Comparison of ENCODE assay signal across 18 cellular contexts in the genomic region with DNA sequence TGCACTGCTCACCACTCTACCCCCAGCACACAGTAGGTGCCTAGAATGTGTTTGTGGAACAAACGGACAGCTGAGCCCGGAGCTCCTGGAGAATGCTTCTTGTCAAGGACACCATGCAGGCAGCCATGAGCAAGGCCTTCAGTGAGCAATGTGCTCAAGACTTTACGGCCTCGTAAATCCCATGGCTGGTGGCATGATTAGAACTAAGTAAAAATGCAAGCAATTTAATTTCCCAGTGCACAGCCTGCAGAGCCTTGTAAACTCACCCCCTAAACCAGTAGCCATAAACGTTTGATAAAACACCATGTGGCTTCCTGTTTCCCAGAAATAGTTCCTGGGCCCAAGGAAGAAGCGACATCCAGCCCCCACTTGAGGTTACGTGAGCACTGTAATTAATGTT. TPM values are rescaled to one million over a fixed set of nuclear protein-coding genes. Genes with fewer than 3 reads are reported as not detected.
A peak's percentile ranks its signal among the peaks of the same experiment; 100 is the strongest.
DNase-seq lines count a peak whose midpoint lies in the region; ATAC-seq and TF ChIP-seq lines count a peak whose summit lies in the region.
"Had no signal": no experiment of that assay in that cellular context is flagged by ENCODE, and none has a peak within 500 bp of the region (broad histone marks: within the 10 kb centered on the region; RNA-seq: fewer than 3 reads in every experiment).

No MANE protein-coding gene starts in this region.

- H3K9ac ChIP-seq in PC-3 (ENCODE audit: low read length), result peak overlapping the region; percentile 1; the same call in 1 of the 2 replicates
- H3K9ac ChIP-seq: BLaER1 treated with 17β-estradiol and CSF1 and Interleukin-3, amounts not matched to agents 10 nM and 100 nM; KMS-11 had no signal

- POLR2A ChIA-PET in BJ (lab: Charles Lee), result no interaction called here
- POLR2A ChIA-PET in HEK293 (lab: Yijun Ruan, JAX), result no interaction called here
- POLR2A ChIA-PET in PC-3 (lab: Charles Lee; ENCODE audit: unreplicated experiment), result no interaction called here

- H3K27me3 ChIP-seq in BJ (ENCODE audit: control insufficient read depth, insufficient read depth, low read length), result no peaks in the 10 kb centered on the region; the same call in 1 of the 2 replicates
- peaks cover 4% of the 10 kb centered on the region; the same call in 1 of the 2 replicates for H3K27me3 ChIP-seq in PC-3 (ENCODE audit: low read length)
- H3K27me3 ChIP-seq: BLaER1 treated with 17β-estradiol and CSF1 and Interleukin-3, amounts not matched to agents 10 nM and 100 nM had no signal

- no peak overlapping the region for H3K4me2 ChIP-seq in PC-3 (ENCODE audit: low read length)
- H3K4me2 ChIP-seq: KMS-11, PC-9 had no signal

- no peaks in the 10 kb centered on the region for H4K20me1 ChIP-seq in PC-3 (ENCODE audit: low read length)
- H4K20me1 ChIP-seq: BLaER1 treated with 17β-estradiol and CSF1 and Interleukin-3, amounts not matched to agents 10 nM and 100 nM had no signal

- H3K27ac ChIP-seq in HEK293 (ENCODE audit: extremely low read depth, low read depth, low read length) (no peak overlapping the region), PC-3 (ENCODE audit: low read length) (peak overlapping the region; percentile 53)
- H3K27ac ChIP-seq: BLaER1 treated with 17β-estradiol and CSF1 and Interleukin-3, amounts not matched to agents 10 nM and 100 nM; KMS-11; PC-9 had no signal

- H3K4me1 ChIP-seq in HEK293 (ENCODE audit: control insufficient read depth, insufficient read depth, low read length) (no peaks in the 10 kb centered on the region), PC-3 (ENCODE audit: insufficient read depth, low read length) (peaks cover 50% of the 10 kb centered on the region), mucosa of descending colon (ENCODE audit: low read depth) (no peaks in the 10 kb centered on the region)

- no peak overlapping the region for H2AFZ ChIP-seq in PC-3 (ENCODE audit: low read length)
- H2AFZ ChIP-seq: PC-9 had no signal

- H3K79me2 ChIP-seq in PC-3 (ENCODE audit: low read length), result no peaks in the 10 kb centered on the region

- no peaks in the 10 kb centered on the region for H3K9me2 ChIP-seq in PC-3 (replicated peaks; ENCODE audit: low read length)

- H3K4me3 ChIP-seq in BJ (ENCODE audit: low read depth, low read length) (no peak overlapping the region), HEK293 (ENCODE audit: low read depth, low read length) (no peak overlapping the region), PC-3 (ENCODE audit: low read length) (no peak overlapping the region), mucosa of descending colon (no peak overlapping the region)
- H3K4me3 ChIP-seq: BLaER1 treated with 17β-estradiol and CSF1 and Interleukin-3, amounts not matched to agents 10 nM and 100 nM; PC-9 had no signal

- ATAC-seq in PC-3 (peak; percentile 45), mucosa of descending colon (peak; percentile 21), GM21390 (IDR thresholded peaks at IDR 0.05; ENCODE audit: unreplicated experiment) (no peak), HG03097 (IDR thresholded peaks at IDR 0.05; ENCODE audit: low FRiP score, unreplicated experiment) (no peak)
- ATAC-seq: CD8-positive, alpha-beta T cell had no signal

- H3K36me3 ChIP-seq in BJ (ENCODE audit: control insufficient read depth, insufficient read depth, low read length), result no peaks in the 10 kb centered on the region
- no peaks in the 10 kb centered on the region for H3K36me3 ChIP-seq in HEK293 (ENCODE audit: control insufficient read depth in 2 of 2, insufficient read depth in 1 of 2, low read length in 2 of 2)
- H3K36me3 ChIP-seq in PC-3 (ENCODE audit: low read depth, low read length), result no peaks in the 10 kb centered on the region
- H3K36me3 ChIP-seq in mucosa of descending colon (ENCODE audit: low read depth), result no peaks in the 10 kb centered on the region
- H3K36me3 ChIP-seq: BLaER1 treated with 17β-estradiol and CSF1 and Interleukin-3, amounts not matched to agents 10 nM and 100 nM had no signal

- H3K9me3 ChIP-seq in HEK293 (ENCODE audit: control insufficient read depth, insufficient read depth, low read depth, low read length) (no peaks in the 10 kb centered on the region), PC-3 (ENCODE audit: low read length) (no peaks in the 10 kb centered on the region), mucosa of descending colon (no peaks in the 10 kb centered on the region)
- H3K9me3 ChIP-seq: BLaER1 treated with 17β-estradiol and CSF1 and Interleukin-3, amounts not matched to agents 10 nM and 100 nM had no signal

- CTCF ChIA-PET in BJ (lab: Yijun Ruan, JAX) (interaction anchor here (1.2 to 1.6 kb wide), 2 partner anchors 14 to 21 kb away, joined by 4 to 6 read pairs; no protein-coding TSS in a partner anchor), HEK293 (lab: Yijun Ruan, JAX) (interaction anchor here (0.6 to 1.1 kb wide), 3 partner anchors 11 to 162 kb away, joined by 3 to 4 read pairs (median 3); no protein-coding TSS in a partner anchor), PC-3 (lab: Charles Lee) (no interaction called here)

- intact Hi-C loops in PC-3 (cut with micrococcal nuclease), result loop anchor here (5.0 kb wide), 1 partner anchor 84 kb away; the partner anchor contains the start of genes ISCU and SART3
- intact Hi-C loops in mucosa of descending colon (cut with DNase I, micrococcal nuclease), result no loop called here

- peaks cover 4% of the 10 kb centered on the region for H3F3A ChIP-seq in PC-3 (ENCODE audit: low read length, unreplicated experiment)

- TF ChIP-seq CTCF in BJ (IDR thresholded peaks at IDR 0.05; ENCODE audit: insufficient read depth, low read depth, low read length), result no peak
- TF ChIP-seq CTCF in HEK293 (tag by site-specific recombination; IDR thresholded peaks at IDR 0.05), result no peak
- no peak for TF ChIP-seq CTCF in PC-3 (conservative IDR thresholded peaks at IDR 0.05; ENCODE audit: low read depth, low read length)
- no peak for TF ChIP-seq CTCF in mucosa of descending colon (IDR thresholded peaks at IDR 0.05)

- no TSS peak for BruUV-seq in PC-3 (replicated peaks; lab: Mats Ljungman, UMichigan)

- peak; percentile 4 for DNase-seq in BJ (ENCODE audit: low read depth)
- DNase-seq in PC-3, result peak; percentile 65
- DNase-seq in mucosa of descending colon, result no peak
- DNase-seq in DMS79 (lab: John Stamatoyannopoulos, UW), result no peak
- DNase-seq: Calu3; CD8-positive, alpha-beta T cell; HFFc6; NCI-H1105; NCI-H1694; NCI-H2081 treated with DMSO at 0.1 percent for 48 hours; NCI-H510A; NCI-H774; PC-9 had no signal

TF ChIP-seq in HEK293, 187 proteins besides CTCF, POLR2A, EP300 and RAD21 (continues in another document):
- TF ChIP-seq ZNF510 (tag by site-specific recombination; IDR thresholded peaks at IDR 0.05; ENCODE audit: insufficient replicate concordance) (no peak), PRDM6 (tag by site-specific recombination; IDR thresholded peaks at IDR 0.05) (peak; percentile 77), ZFP3 (tag by site-specific recombination; IDR thresholded peaks at IDR 0.05; ENCODE audit: low read depth) (no peak), ZIC2 (tag by site-specific recombination; IDR thresholded peaks at IDR 0.05) (peak; percentile 69), ZEB2 (tag by site-specific recombination; IDR thresholded peaks at IDR 0.05) (no peak), ZNF341 (tag by site-specific recombination; IDR thresholded peaks at IDR 0.05; ENCODE audit: low read depth) (no peak), ZNF423 (tag by site-specific recombination; IDR thresholded peaks at IDR 0.05) (0 out of 2 replicates have a peak, but pooled peaks have one; percentile 29), OSR2 (tag by site-specific recombination; IDR thresholded peaks at IDR 0.05) (peak; percentile 77; the same call in 1 of the 2 replicates), YY2 (tag by site-specific recombination; IDR thresholded peaks at IDR 0.05) (no peak)
- TF ChIP-seq, protein P1, sequence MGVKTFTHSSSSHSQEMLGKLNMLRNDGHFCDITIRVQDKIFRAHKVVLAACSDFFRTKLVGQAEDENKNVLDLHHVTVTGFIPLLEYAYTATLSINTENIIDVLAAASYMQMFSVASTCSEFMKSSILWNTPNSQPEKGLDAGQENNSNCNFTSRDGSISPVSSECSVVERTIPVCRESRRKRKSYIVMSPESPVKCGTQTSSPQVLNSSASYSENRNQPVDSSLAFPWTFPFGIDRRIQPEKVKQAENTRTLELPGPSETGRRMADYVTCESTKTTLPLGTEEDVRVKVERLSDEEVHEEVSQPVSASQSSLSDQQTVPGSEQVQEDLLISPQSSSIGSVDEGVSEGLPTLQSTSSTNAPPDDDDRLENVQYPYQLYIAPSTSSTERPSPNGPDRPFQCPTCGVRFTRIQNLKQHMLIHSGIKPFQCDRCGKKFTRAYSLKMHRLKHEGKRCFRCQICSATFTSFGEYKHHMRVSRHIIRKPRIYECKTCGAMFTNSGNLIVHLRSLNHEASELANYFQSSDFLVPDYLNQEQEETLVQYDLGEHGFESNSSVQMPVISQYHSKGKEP (tag by site-specific recombination; IDR thresholded peaks at IDR 0.05), result peak; percentile 68

RNA-seq across cellular contexts. Expression of gene FICD, which starts 36.5 kb away (rescaled TPM):
- 1.9 and 2.0 TPM in 2 replicates for polyA plus RNA-seq in BJ (2011; rRNA removed)
- polyA minus RNA-seq in BJ (2011; rRNA and poly(A)+ RNA removed), result 6.1 and 6.8 TPM in 2 replicates
- total RNA-seq in PC-3 (2014; rRNA removed) (6.4 and 18.5 TPM in 2 replicates), mucosa of descending colon (1 to 10 TPM; 3.2 to 6.0 (median 5.1) TPM)

Comparison
In these comparisons a context has a peak if more than half of its experiments do, and no peak if none do; other contexts are left out.
1. DNase-seq: peak in BJ (single experiment) and PC-3 (single experiment); none in mucosa of descending colon (0 of 3) and DMS79 (single experiment).
2. ATAC-seq: peak in PC-3 (single experiment) and mucosa of descending colon (single experiment); none in GM21390 (single experiment) and HG03097 (single experiment).